ENCODE assay signal across 12 cellular contexts in genomic region chr1:206898089-206898908, GRCh38. TPM values are rescaled to one million over a fixed set of nuclear protein-coding genes. Genes with fewer than 3 reads are reported as not detected.
DNase-seq lines count a peak whose midpoint lies in the region; ATAC-seq and TF ChIP-seq lines count a peak whose summit lies in the region.
"Had no signal": no experiment of that assay in that cellular context is flagged by ENCODE, and none has a peak within 500 bp of the region (broad histone marks: within the 10 kb centered on the region; RNA-seq: fewer than 3 reads in every experiment).

No MANE protein-coding gene starts in this region.

- BruUV-seq in mammary epithelial cell (replicated peaks; lab: Mats Ljungman, UMichigan), result no TSS peak

- H3K27ac ChIP-seq in mammary epithelial cell (ENCODE audit: insufficient read depth, low read depth, low read length) (no peak overlapping the region), osteoblast (ENCODE audit: low read depth, low read length) (peak overlapping the region; percentile 63)

- dilution Hi-C loops in mammary epithelial cell (cut with HindIII; ENCODE audit: low sequenced_read_pairs), result no loop called here

- H3K4me1 ChIP-seq in mammary epithelial cell (ENCODE audit: insufficient read depth, low read length) (peaks cover 50% of the 10 kb centered on the region), osteoblast (ENCODE audit: insufficient read depth, low read length) (peaks cover 38% of the 10 kb centered on the region)

- TF ChIP-seq CTCF in mammary epithelial cell (conservative IDR thresholded peaks at IDR 0.05 in 1 of 2, IDR thresholded peaks at IDR 0.05 in 1 of 2; ENCODE audit: extremely low read depth in 1 of 2, insufficient read depth in 1 of 2, low read depth in 1 of 2, low read length in 2 of 2) (no peak), osteoblast (IDR thresholded peaks at IDR 0.05; ENCODE audit: extremely low read depth, low read depth, low read length) (no peak)

- WGBS in mammary epithelial cell (ENCODE audit: low coverage, missing lambda C conversion rate), result 84% methylated on average over 11 of the region's 11 CpGs

- peak; percentile 13 for DNase-seq in NCI-H510A (lab: John Stamatoyannopoulos, UW)
- no peak for DNase-seq in NCI-H510A treated with DMSO at 0.1 percent for 48 hours (lab: John Stamatoyannopoulos, UW)
- peak; percentile 87 for DNase-seq in M059J (ENCODE audit: low read depth)
- DNase-seq in mammary epithelial cell, result peak; percentile 47
- DNase-seq in osteoblast (ENCODE audit: insufficient read length, low spot score, missing footprints), result peak; percentile 91
- DNase-seq in epidermal melanocyte (ENCODE audit: insufficient read length, low spot score), result no peak
- no peak for DNase-seq in amygdala (lab: John Stamatoyannopoulos, UW)
- DNase-seq: NCI-H1048 had no signal

- H2AFZ ChIP-seq in mammary epithelial cell (ENCODE audit: low read depth, low read length) (peak overlapping the region; percentile 32), osteoblast (ENCODE audit: low read length) (peak overlapping the region; percentile 91)

- H4K20me1 ChIP-seq in mammary epithelial cell (ENCODE audit: insufficient read depth, low read length) (no peaks in the 10 kb centered on the region), osteoblast (ENCODE audit: insufficient read depth, low read length) (no peaks in the 10 kb centered on the region)

- no peak for ATAC-seq in HG02759 (IDR thresholded peaks at IDR 0.05; ENCODE audit: unreplicated experiment)
- ATAC-seq: sciatic nerve had no signal

- H3K79me2 ChIP-seq in mammary epithelial cell (ENCODE audit: insufficient read depth, low read length) (no peaks in the 10 kb centered on the region), osteoblast (ENCODE audit: insufficient read depth, low read length) (no peaks in the 10 kb centered on the region)

- intact Hi-C loops in mammary epithelial cell (cut with micrococcal nuclease), result no loop called here

- H3K4me2 ChIP-seq in mammary epithelial cell (ENCODE audit: insufficient read depth, low read depth, low read length), result peak overlapping the region; percentile 4
- H3K4me2 ChIP-seq in osteoblast (ENCODE audit: insufficient read depth, low read length), result peak overlapping the region; percentile 65

- no peak overlapping the region for H3K9ac ChIP-seq in mammary epithelial cell (ENCODE audit: insufficient read depth, low read length)

- H3K36me3 ChIP-seq in mammary epithelial cell (ENCODE audit: insufficient read depth, low read length), result no peaks in the 10 kb centered on the region
- no peaks in the 10 kb centered on the region for H3K36me3 ChIP-seq in osteoblast (ENCODE audit: insufficient read depth, low read length)

- H3K9me3 ChIP-seq in mammary epithelial cell (replicated peaks; ENCODE audit: insufficient read depth, low read length), result no peaks in the 10 kb centered on the region
- H3K9me3 ChIP-seq in osteoblast (ENCODE audit: low read depth, low read length), result no peaks in the 10 kb centered on the region

- CTCF ChIA-PET in mammary epithelial cell (lab: Charles Lee; ENCODE audit: low non-redundant PET), result no interaction called here

- H3K27me3 ChIP-seq in mammary epithelial cell (ENCODE audit: insufficient read depth, low read length), result no peaks in the 10 kb centered on the region
- no peaks in the 10 kb centered on the region for H3K27me3 ChIP-seq in osteoblast (ENCODE audit: insufficient read depth, low read length)

- in situ Hi-C loops in mammary epithelial cell (cut with MboI; ENCODE audit: low sequenced_read_pairs in 2 of 2), result no loop called here

- no peak overlapping the region for H3K4me3 ChIP-seq in mammary epithelial cell (replicated peaks in 1 of 3; ENCODE audit: insufficient read depth in 1 of 3, low read depth in 2 of 3, low read length in 3 of 3)
- no peak overlapping the region for H3K4me3 ChIP-seq in osteoblast (ENCODE audit: insufficient read depth, low read length)
- H3K4me3 ChIP-seq: GM12878 had no signal

RNA-seq across cellular contexts. Expression of gene IL24, which starts 1.1 kb away (rescaled TPM):
- total RNA-seq in M059J (2014; rRNA removed; shearing (Covaris generic)), result 1.3 and 1.8 TPM in 2 replicates
- not detected for total RNA-seq in mammary epithelial cell
- polyA plus RNA-seq in mammary epithelial cell, result 0.09 TPM
- not detected for polyA minus RNA-seq in mammary epithelial cell
- not detected in 2 replicates for total RNA-seq in osteoblast
- total RNA-seq: sciatic nerve had no signal

RNA-seq across cellular contexts. Expression of gene FCMR, which starts 23.4 kb away (rescaled TPM):
- total RNA-seq in M059J (2014; rRNA removed; shearing (Covaris generic)), result 0.34 and 3.5 TPM in 2 replicates
- total RNA-seq in mammary epithelial cell (1 to 10 TPM; 1.2 to 5.0 TPM), osteoblast (0.29 TPM in 1 of 2 replicates, not detected in the other)
- polyA plus RNA-seq in mammary epithelial cell, result 5.4 TPM
- not detected for polyA minus RNA-seq in mammary epithelial cell

RNA-seq across cellular contexts. Expression of gene IL20, which starts 32.9 kb away (rescaled TPM):
- not detected in 2 replicates for total RNA-seq in M059J (2014; rRNA removed; shearing (Covaris generic))
- total RNA-seq in mammary epithelial cell (not detected), osteoblast (not detected in 2 replicates)
- 0.10 TPM for polyA plus RNA-seq in mammary epithelial cell
- not detected for polyA minus RNA-seq in mammary epithelial cell
- total RNA-seq: sciatic nerve, SK-MEL-5 had no signal

RNA-seq across cellular contexts. Expression of gene PIGR, which starts 48.0 kb away (rescaled TPM):
- total RNA-seq in M059J (2014; rRNA removed; shearing (Covaris generic)), result 0.10 TPM in 1 of 2 replicates, not detected in the other
- total RNA-seq in mammary epithelial cell, result 10 to 100 TPM in 1 of 2 donors, not detected in 1; 10.7 TPM
- polyA plus RNA-seq in mammary epithelial cell, result 0.03 TPM
- 1.4 TPM for polyA minus RNA-seq in mammary epithelial cell
- total RNA-seq in osteoblast, result not detected in 2 replicates
- total RNA-seq: SK-MEL-5 had no signal

Comparison
In these comparisons a context has a peak if more than half of its experiments do, and no peak if none do; other contexts are left out.
1. DNase-seq: peak in NCI-H510A (single experiment), M059J (single experiment), mammary epithelial cell (single experiment) and osteoblast (single experiment); none in NCI-H510A treated with DMSO at 0.1 percent for 48 hours (single experiment), epidermal melanocyte (single experiment) and amygdala (0 of 56).